Comparison of ENCODE assay signal across 15 cellular contexts in genomic region chr13:51674276-51674675, GRCh38.
DNase-seq lines count a peak whose midpoint lies in the region; ATAC-seq and TF ChIP-seq lines count a peak whose summit lies in the region.
"Had no signal": no experiment of that assay in that cellular context is flagged by ENCODE, and none has a peak within 500 bp of the region (broad histone marks: within the 10 kb centered on the region; RNA-seq: fewer than 3 reads in every experiment).

No MANE protein-coding gene starts in this region.

- H3K36me3 ChIP-seq in mucosa of descending colon (ENCODE audit: low read depth) = no peaks in the 10 kb centered on the region

- H3K4me3 Mint-ChIP-seq in Calu3 (ENCODE audit: low read depth, unreplicated experiment) = no peak overlapping the region
- no peak overlapping the region for H3K4me3 Mint-ChIP-seq in CD14-positive monocyte
- H3K4me3 Mint-ChIP-seq: activated CD8-positive, alpha-beta T cell treated with anti-CD3 and anti-CD28 coated beads, Interleukin-2, amount 10 ng/mL, durations not matched to agents 7 days and 5 days; neural crest cell; T-helper 2 cell treated with Interferon-gamma antibody and Interleukin-4, amounts not matched to agents 5 μg/mL and 100 μg/mL, for 36 hours had no signal

- H3K4me3 ChIP-seq in mucosa of descending colon (no peak overlapping the region), right cardiac atrium (ENCODE audit: low read length) (no peak overlapping the region)

- H3K9me3 Mint-ChIP-seq in Calu3 (ENCODE audit: low read depth, unreplicated experiment) (peaks cover 2% of the 10 kb centered on the region), CD14-positive monocyte (peaks cover 0 to 3% (median 0%) of the 10 kb centered on the region in 7 donors)
- H3K9me3 Mint-ChIP-seq: IgD-negative memory B cell; T-helper 2 cell treated with Interferon-gamma antibody and Interleukin-4, amounts not matched to agents 5 μg/mL and 100 μg/mL, for 36 hours had no signal

- H3K27me3 Mint-ChIP-seq in Calu3 (ENCODE audit: unreplicated experiment) = no peaks in the 10 kb centered on the region
- peaks cover 0 to 2% (median 0%) of the 10 kb centered on the region in 3 donors for H3K27me3 Mint-ChIP-seq in CD14-positive monocyte (ENCODE audit: low read depth in 3 of 3)
- H3K27me3 Mint-ChIP-seq: IgD-negative memory B cell had no signal

- no TSS peak for BruUV-seq in Calu3 (replicated peaks; lab: Mats Ljungman, UMichigan)

- CTCF ChIA-PET in Calu3 (lab: Charles Lee) = no interaction called here

- H3K4me1 ChIP-seq in mucosa of descending colon (ENCODE audit: low read depth) = no peaks in the 10 kb centered on the region
- no peaks in the 10 kb centered on the region for H3K4me1 ChIP-seq in right cardiac atrium (ENCODE audit: control insufficient read depth, insufficient read depth, low read length)

- peaks cover 10% of the 10 kb centered on the region for H3K4me1 Mint-ChIP-seq in Calu3 (ENCODE audit: low read depth, unreplicated experiment)
- peaks cover 19% of the 10 kb centered on the region for H3K4me1 Mint-ChIP-seq in CD14-positive monocyte

- peak overlapping the region; percentile 79 for H3K27ac Mint-ChIP-seq in Calu3 (ENCODE audit: unreplicated experiment)
- H3K27ac Mint-ChIP-seq in CD14-positive monocyte = peak overlapping the region in 3 of 7 donors; percentile 4 to 6 (median 4)
- H3K27ac Mint-ChIP-seq: activated CD8-positive, alpha-beta T cell treated with anti-CD3 and anti-CD28 coated beads, Interleukin-2, amount 10 ng/mL, durations not matched to agents 7 days and 5 days; IgD-negative memory B cell; T-helper 2 cell treated with Interferon-gamma antibody and Interleukin-4, amounts not matched to agents 5 μg/mL and 100 μg/mL, for 36 hours had no signal

- WGBS in right cardiac atrium = 98% methylated on average over 5 of the region's 5 CpGs

- TF ChIP-seq CTCF in Calu3 (IDR thresholded peaks at IDR 0.05; ENCODE audit: unreplicated experiment) (no peak), mucosa of descending colon (IDR thresholded peaks at IDR 0.05) (no peak), CD14-positive monocyte (IDR thresholded peaks at IDR 0.05) (no peak)

- H3K36me3 Mint-ChIP-seq in Calu3 (ENCODE audit: insufficient read depth, unreplicated experiment) (no peaks in the 10 kb centered on the region), CD14-positive monocyte (peaks cover 22 to 35% of the 10 kb centered on the region in 2 donors)

- no peaks in the 10 kb centered on the region for H3K27me3 ChIP-seq in right cardiac atrium (ENCODE audit: control insufficient read depth, insufficient read depth)

- no peak overlapping the region for H3K27ac ChIP-seq in right cardiac atrium (ENCODE audit: low read length)

- peak; percentile 81 for DNase-seq in Calu3
- peak; percentile 22 for DNase-seq in NCI-H2196 (lab: John Stamatoyannopoulos, UW; ENCODE audit: unreplicated experiment)
- DNase-seq in mucosa of descending colon = peak in 2 of 3 donors; percentile 60 to 61
- no peak for DNase-seq in A172 (ENCODE audit: low spot score)
- no peak for DNase-seq in right cardiac atrium
- DNase-seq in NCI-H524 treated with DMSO at 0.1 percent for 48 hours (lab: John Stamatoyannopoulos, UW) = no peak
- DNase-seq in CD14-positive monocyte (ENCODE audit: low spot score) = no peak
- DNase-seq: activated CD8-positive, alpha-beta T cell treated with anti-CD3 and anti-CD28 coated beads, Interleukin-2, amount 10 ng/mL, durations not matched to agents 7 days and 5 days; activated naive CD4-positive, alpha-beta T cell treated with Interleukin-2 at 50 U/mL for 16 hours; NCI-H2081 had no signal

- ATAC-seq in esophagus mucosa = peak; percentile 99
- ATAC-seq in mucosa of descending colon = peak; percentile 76
- no peak for ATAC-seq in right cardiac atrium
- ATAC-seq: activated CD8-positive, alpha-beta T cell treated with anti-CD3 and anti-CD28 coated beads, Interleukin-2, amount 10 ng/mL, durations not matched to agents 7 days and 5 days; Panc1 had no signal

- intact Hi-C loops in Calu3 (cut with micrococcal nuclease; ENCODE audit: unreplicated experiment) = loop anchor here (5.0 kb wide), 1 partner anchor 53 kb away; no protein-coding TSS in a partner anchor
- intact Hi-C loops in mucosa of descending colon (cut with DNase I, micrococcal nuclease) = no loop called here
- intact Hi-C loops in right cardiac atrium (cut with DNase I) = no loop called here
- intact Hi-C loops in CD14-positive monocyte (cut with micrococcal nuclease) = no loop called here

- no peaks in the 10 kb centered on the region for H3K9me3 ChIP-seq in mucosa of descending colon
- no peaks in the 10 kb centered on the region for H3K9me3 ChIP-seq in right cardiac atrium (ENCODE audit: control insufficient read depth, low read length)

Comparison
In these comparisons a context has a peak if more than half of its experiments do, and no peak if none do; other contexts are left out.
1. DNase-seq: peak in Calu3 (single experiment), NCI-H2196 (single experiment) and mucosa of descending colon (2 of 3); none in A172 (single experiment), right cardiac atrium (0 of 3), NCI-H524 treated with DMSO at 0.1 percent for 48 hours (single experiment) and CD14-positive monocyte (single experiment).
2. ATAC-seq: peak in esophagus mucosa (single experiment) and mucosa of descending colon (single experiment); none in right cardiac atrium (0 of 2).